In the genomic region with DNA sequence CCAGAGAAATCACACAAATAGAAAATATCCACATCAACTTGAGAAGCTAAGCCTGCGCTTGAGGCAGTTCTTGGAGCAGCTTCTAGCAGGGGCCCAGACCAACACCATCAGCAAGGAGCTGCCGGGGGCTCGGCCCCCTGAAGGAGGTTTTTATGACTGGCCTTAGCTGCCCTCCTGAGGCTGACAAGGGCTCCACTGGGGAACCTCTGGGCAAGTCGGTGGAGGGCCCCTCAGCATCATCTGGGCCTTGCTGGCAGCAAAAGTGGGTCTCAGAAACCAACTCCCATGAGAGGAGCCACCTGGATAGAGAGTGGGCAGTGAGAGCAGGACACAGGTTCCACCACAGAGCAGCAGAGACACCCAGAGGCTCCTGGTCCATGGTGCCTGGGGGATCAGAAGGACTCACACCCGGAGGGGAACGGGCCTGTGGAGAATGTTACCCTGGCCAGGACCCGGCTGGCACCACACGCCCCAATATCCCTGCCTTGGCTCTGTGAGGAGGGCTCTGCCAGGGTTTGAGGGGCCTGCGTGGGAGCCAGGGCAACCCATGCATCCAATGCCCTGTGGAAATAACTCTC, we compare ENCODE assay signal across 42 cellular contexts. TPM values are rescaled to one million over a fixed set of nuclear protein-coding genes. Genes with fewer than 3 reads are reported as not detected.
"Had no signal": no experiment of that assay in that cellular context is flagged by ENCODE, and none has a peak within 500 bp of the region (broad histone marks: within the 10 kb centered on the region; RNA-seq: fewer than 3 reads in every experiment).

No MANE protein-coding gene starts in this region.

- ATAC-seq: activated CD4-positive, alpha-beta T cell treated with anti-CD3 and anti-CD28 coated beads for 36 hours; activated CD4-positive, CD25-positive, alpha-beta regulatory T cell treated with anti-CD3 and anti-CD28 coated beads, Interleukin-2, amount 50 U/mL, for 24 hours; activated CD8-positive, alpha-beta T cell treated with anti-CD3 and anti-CD28 coated beads, Interleukin-2, amount 10 ng/mL, durations not matched to agents 7 days and 5 days; activated naive CD4-positive, alpha-beta T cell treated with anti-CD3 and anti-CD28 coated beads, Interleukin-2, amount 50 U/mL, for 72 hours; activated T-cell treated with anti-CD3 and anti-CD28 coated beads, Interleukin-2, amount 50 U/mL, for 4 hours; activated T-cell treated with anti-CD3 and anti-CD28 coated beads, Interleukin-2, amount 50 U/mL, for 72 hours; activated T-helper 17 cell treated with anti-CD3 and anti-CD28 coated beads, Interleukin-2, amount 50 U/mL, for 72 hours had no signal

- H3K36me3 ChIP-seq: adrenal gland, ascending aorta, WERI-Rb-1 had no signal

- DNase-seq: activated CD4-positive, alpha-beta memory T cell treated with anti-CD3 and anti-CD28 coated beads, Interleukin-2, amount 10 ng/mL, durations not matched to agents 7 days and 5 days; activated CD4-positive, alpha-beta T cell treated with anti-CD3 and anti-CD28 coated beads for 1 hour; activated CD4-positive, alpha-beta T cell treated with anti-CD3 and anti-CD28 coated beads for 36 hours; activated CD4-positive, alpha-beta T cell treated with anti-CD3 and anti-CD28 coated beads for 48 hours; activated CD4-positive, alpha-beta T cell treated with anti-CD3 and anti-CD28 coated beads, Interleukin-2, amount 10 ng/mL, durations not matched to agents 7 days and 5 days; activated CD4-positive, alpha-beta T cell treated with anti-CD3 and anti-CD28 coated beads, Interleukin-2, amount 50 U/mL, for 48 hours; activated CD4-positive, CD25-positive, alpha-beta regulatory T cell; activated CD8-positive, alpha-beta memory T cell treated with anti-CD3 and anti-CD28 coated beads for 24 hours; activated CD8-positive, alpha-beta memory T cell treated with anti-CD3 and anti-CD28 coated beads, Interleukin-2, amount 50 U/mL, for 4 hours; activated CD8-positive, alpha-beta T cell treated with anti-CD3 and anti-CD28 coated beads, Interleukin-2, amount 10 ng/mL, durations not matched to agents 7 days and 5 days; activated effector memory CD4-positive, alpha-beta T cell treated with anti-CD3 and anti-CD28 coated beads, Interleukin-2, amount 50 U/mL, for 16 hours; activated gamma-delta T cell treated with Interleukin-2 at 50 U/mL for 16 hours; activated naive CD4-positive, alpha-beta T cell treated with anti-CD3 and anti-CD28 coated beads, Interleukin-2, amount 50 U/mL, for 16 hours; activated naive CD4-positive, alpha-beta T cell treated with Interleukin-2 at 50 U/mL for 16 hours; activated naive CD8-positive, alpha-beta T cell treated with anti-CD3 and anti-CD28 coated beads for 36 hours; activated T-cell treated with anti-CD3 and anti-CD28 coated beads for 4 hours; activated T-cell treated with anti-CD3 and anti-CD28 coated beads, Interleukin-2, amount 50 U/mL, for 1 hour; activated T-cell treated with anti-CD3 and anti-CD28 coated beads, Interleukin-2, amount 50 U/mL, for 4 hours; activated T-cell treated with anti-CD3 and anti-CD28 coated beads, Interleukin-2, amount 50 U/mL, for 72 hours; adrenal gland; amniotic stem cell; anterior cingulate cortex; caudate nucleus; cerebellar nuclear complex; T-helper 1 cell; T-helper 2 cell; T-helper 9 cell; WERI-Rb-1 had no signal

- H3K4me1 Mint-ChIP-seq: activated CD4-positive, alpha-beta memory T cell treated with anti-CD3 and anti-CD28 coated beads, Interleukin-2, amount 10 ng/mL, durations not matched to agents 7 days and 5 days; activated CD4-positive, alpha-beta T cell treated with anti-CD3 and anti-CD28 coated beads for 36 hours; activated CD4-positive, alpha-beta T cell treated with anti-CD3 and anti-CD28 coated beads, Interleukin-2, amount 10 ng/mL, durations not matched to agents 7 days and 5 days; activated T-helper 17 cell treated with anti-CD3 and anti-CD28 coated beads, Interleukin-2, amount 50 U/mL, for 72 hours; brain had no signal

- H3K27ac ChIP-seq: adrenal gland, ascending aorta, cardiac muscle cell, WERI-Rb-1 had no signal

- H3K27ac Mint-ChIP-seq: activated CD4-positive, alpha-beta memory T cell treated with anti-CD3 and anti-CD28 coated beads, Interleukin-2, amount 10 ng/mL, durations not matched to agents 7 days and 5 days; activated CD4-positive, alpha-beta T cell treated with anti-CD3 and anti-CD28 coated beads for 36 hours; activated CD4-positive, alpha-beta T cell treated with anti-CD3 and anti-CD28 coated beads, Interleukin-2, amount 10 ng/mL, durations not matched to agents 7 days and 5 days; activated CD8-positive, alpha-beta T cell treated with anti-CD3 and anti-CD28 coated beads, Interleukin-2, amount 10 ng/mL, durations not matched to agents 7 days and 5 days; activated naive CD4-positive, alpha-beta T cell treated with anti-CD3 and anti-CD28 coated beads, Interleukin-2, amount 50 U/mL, for 72 hours; activated naive CD8-positive, alpha-beta T cell treated with anti-CD3 and anti-CD28 coated beads for 36 hours; activated T-cell treated with anti-CD3 and anti-CD28 coated beads, Interleukin-2, amount 50 U/mL, for 72 hours; activated T-helper 1 cell treated with anti-CD3 and anti-CD28 coated beads, Interleukin-12 subunit alpha, Interleukin-12 subunit beta, Interleukin-2, Interleukin-4 antibody, amounts not matched to agents 30 ng/mL and 10 ng/mL and 1 ng/mL, durations not matched to agents 14 hours and 24 hours and 36 hours; activated T-helper 17 cell treated with anti-CD3 and anti-CD28 coated beads, Interleukin-2, amount 50 U/mL, for 72 hours; brain; T-helper 1 cell treated with Interleukin-12 subunit alpha and Interleukin-12 subunit beta and Interleukin-4 antibody, amounts not matched to agents 30 μg/mL and 1 μg/mL, for 36 hours; T-helper 2 cell treated with Interferon-gamma antibody and Interleukin-4, amounts not matched to agents 5 μg/mL and 100 μg/mL, for 36 hours; WTC11 had no signal

- H3K9me3 ChIP-seq: adrenal gland, ascending aorta had no signal

- H3K4me1 ChIP-seq: adrenal gland, ascending aorta had no signal

- H3K9me3 Mint-ChIP-seq: activated CD4-positive, alpha-beta memory T cell treated with anti-CD3 and anti-CD28 coated beads, Interleukin-2, amount 10 ng/mL, durations not matched to agents 7 days and 5 days; activated CD4-positive, alpha-beta T cell treated with anti-CD3 and anti-CD28 coated beads, Interleukin-2, amount 10 ng/mL, durations not matched to agents 7 days and 5 days; activated naive CD4-positive, alpha-beta T cell treated with anti-CD3 and anti-CD28 coated beads, Interleukin-2, amount 50 U/mL, for 72 hours; activated naive CD8-positive, alpha-beta T cell treated with anti-CD3 and anti-CD28 coated beads for 36 hours; activated T-cell treated with anti-CD3 and anti-CD28 coated beads, Interleukin-2, amount 50 U/mL, for 4 hours; activated T-cell treated with anti-CD3 and anti-CD28 coated beads, Interleukin-2, amount 50 U/mL, for 72 hours; activated T-helper 1 cell treated with anti-CD3 and anti-CD28 coated beads, Interleukin-12 subunit alpha, Interleukin-12 subunit beta, Interleukin-2, Interleukin-4 antibody, amounts not matched to agents 30 ng/mL and 10 ng/mL and 1 ng/mL, durations not matched to agents 14 hours and 24 hours and 36 hours; activated T-helper 17 cell treated with anti-CD3 and anti-CD28 coated beads, Interleukin-2, amount 50 U/mL, for 72 hours; central memory CD8-positive, alpha-beta T cell; T-helper 1 cell treated with Interleukin-12 subunit alpha and Interleukin-12 subunit beta and Interleukin-4 antibody, amounts not matched to agents 30 μg/mL and 1 μg/mL, for 36 hours; T-helper 2 cell treated with Interferon-gamma antibody and Interleukin-4, amounts not matched to agents 5 μg/mL and 100 μg/mL, for 36 hours had no signal

- H3K4me3 ChIP-seq: adrenal gland, ascending aorta, cardiac muscle cell had no signal

- FAIRE-seq: bronchial epithelial cell, TTC549 had no signal

- H3K27me3 ChIP-seq: adrenal gland, ascending aorta had no signal

- H3K4me3 Mint-ChIP-seq: activated CD4-positive, alpha-beta memory T cell treated with anti-CD3 and anti-CD28 coated beads, Interleukin-2, amount 10 ng/mL, durations not matched to agents 7 days and 5 days; activated CD4-positive, alpha-beta T cell treated with anti-CD3 and anti-CD28 coated beads for 36 hours; activated CD4-positive, alpha-beta T cell treated with anti-CD3 and anti-CD28 coated beads, Interleukin-2, amount 10 ng/mL, durations not matched to agents 7 days and 5 days; activated CD8-positive, alpha-beta T cell treated with anti-CD3 and anti-CD28 coated beads, Interleukin-2, amount 10 ng/mL, durations not matched to agents 7 days and 5 days; activated naive CD8-positive, alpha-beta T cell treated with anti-CD3 and anti-CD28 coated beads for 36 hours; activated T-cell treated with anti-CD3 and anti-CD28 coated beads, Interleukin-2, amount 50 U/mL, for 4 hours; activated T-cell treated with anti-CD3 and anti-CD28 coated beads, Interleukin-2, amount 50 U/mL, for 72 hours; activated T-helper 1 cell treated with anti-CD3 and anti-CD28 coated beads, Interleukin-12 subunit alpha, Interleukin-12 subunit beta, Interleukin-2, Interleukin-4 antibody, amounts not matched to agents 30 ng/mL and 10 ng/mL and 1 ng/mL, durations not matched to agents 14 hours and 24 hours and 36 hours; activated T-helper 17 cell treated with anti-CD3 and anti-CD28 coated beads, Interleukin-2, amount 50 U/mL, for 72 hours; brain; central memory CD8-positive, alpha-beta T cell; T-helper 1 cell treated with Interleukin-12 subunit alpha and Interleukin-12 subunit beta and Interleukin-4 antibody, amounts not matched to agents 30 μg/mL and 1 μg/mL, for 36 hours; T-helper 2 cell treated with Interferon-gamma antibody and Interleukin-4, amounts not matched to agents 5 μg/mL and 100 μg/mL, for 36 hours; WTC11 had no signal

- H3K36me3 Mint-ChIP-seq: activated naive CD4-positive, alpha-beta T cell treated with anti-CD3 and anti-CD28 coated beads, Interleukin-2, amount 50 U/mL, for 72 hours; activated naive CD8-positive, alpha-beta T cell treated with anti-CD3 and anti-CD28 coated beads for 36 hours had no signal

RNA-seq across cellular contexts. Expression of a gene that starts 55.9 kb away (rescaled TPM):
- total RNA-seq: activated CD4-positive, alpha-beta T cell treated with anti-CD3 and anti-CD28 coated beads, Interleukin-2, amount 10 ng/mL, durations not matched to agents 7 days and 5 days; activated CD8-positive, alpha-beta T cell treated with anti-CD3 and anti-CD28 coated beads, Interleukin-2, amount 10 ng/mL, durations not matched to agents 7 days and 5 days; activated T-cell treated with anti-CD3 and anti-CD28 coated beads, Interleukin-2, amount 50 U/mL, for 4 hours; activated T-helper 1 cell treated with anti-CD3 and anti-CD28 coated beads, Interleukin-12 subunit alpha, Interleukin-12 subunit beta, Interleukin-2, Interleukin-4 antibody, amounts not matched to agents 30 ng/mL and 10 ng/mL and 1 ng/mL, durations not matched to agents 14 hours and 24 hours and 36 hours; ascending aorta; bronchial epithelial cell; cardiac muscle cell; chondrocyte had no signal
- polyA plus RNA-seq: cardiac muscle cell had no signal
